ENCODE assay signal across 26 cellular contexts in the genomic region with DNA sequence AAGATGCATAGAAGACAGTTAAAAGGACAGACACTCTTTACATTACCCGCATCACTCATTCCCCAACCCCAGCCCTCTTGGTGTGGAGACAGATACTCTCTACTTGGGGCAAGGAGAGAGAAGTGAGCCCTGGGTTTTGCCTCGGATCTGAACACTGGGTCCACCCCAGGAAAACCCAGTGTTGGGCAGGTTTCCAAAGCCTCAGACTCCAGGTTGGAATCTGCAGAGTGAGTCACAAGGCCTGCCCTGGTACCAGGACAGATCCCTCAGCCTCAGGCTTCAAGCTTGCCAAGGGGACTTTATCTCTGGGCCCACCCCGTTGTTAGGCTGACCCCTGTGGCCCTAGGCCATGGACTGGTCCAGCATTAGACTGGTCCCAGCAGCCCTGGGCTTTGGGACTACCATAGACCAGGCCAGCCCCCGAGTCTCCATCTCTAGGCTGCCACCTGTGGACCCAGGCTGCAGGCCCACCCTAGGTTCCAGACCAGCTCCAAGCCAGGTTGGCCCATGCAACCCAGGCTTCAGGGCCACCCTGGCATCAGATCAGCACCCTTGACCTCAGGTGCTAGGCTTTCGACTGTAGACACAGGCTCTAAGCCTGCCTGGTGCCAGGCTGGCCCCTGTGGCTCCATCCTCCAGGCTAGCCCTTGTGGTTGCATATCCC.
A peak's percentile ranks its signal among the peaks of the same experiment; 100 is the strongest.
DNase-seq lines count a peak whose midpoint lies in the region; ATAC-seq and TF ChIP-seq lines count a peak whose summit lies in the region.
"Had no signal": no experiment of that assay in that cellular context is flagged by ENCODE, and none has a peak within 500 bp of the region (broad histone marks: within the 10 kb centered on the region; RNA-seq: fewer than 3 reads in every experiment).

No MANE protein-coding gene starts in this region.

- peaks cover 14% of the 10 kb centered on the region for H3K79me2 ChIP-seq in SK-N-SH (ENCODE audit: insufficient read depth)
- H3K79me2 ChIP-seq in smooth muscle cell (ENCODE audit: low read depth) = peaks cover 36% of the 10 kb centered on the region

- H3K27ac ChIP-seq in SK-N-SH (ENCODE audit: low read depth in 2 of 2, low read length in 1 of 2) (no peak overlapping the region), smooth muscle cell (ENCODE audit: low read depth) (peak overlapping the region; percentile 24)
- H3K27ac ChIP-seq: 22Rv1, epithelial cell of prostate, right atrium auricular region, stomach, transverse colon had no signal

- DNase-seq in SK-N-SH (no peak), WTC11 (ENCODE audit: low spot score) (no peak), fibroblast of peridontal ligament (ENCODE audit: extremely low read depth) (peak; percentile 17), smooth muscle cell (lab: John Stamatoyannopoulos, UW; ENCODE audit: unreplicated experiment) (no peak), NCI-H1417 treated with DMSO at 0.1 percent for 48 hours (lab: John Stamatoyannopoulos, UW) (no peak), ureter (ENCODE audit: low spot score) (no peak)
- DNase-seq: activated CD4-positive, alpha-beta T cell treated with anti-CD3 and anti-CD28 coated beads for 1 hour; activated CD8-positive, alpha-beta T cell treated with anti-CD3 and anti-CD28 coated beads, Interleukin-2, amount 10 ng/mL, durations not matched to agents 7 days and 5 days; activated T-cell treated with anti-CD3 and anti-CD28 coated beads, Interleukin-2, amount 50 U/mL, for 24 hours; amniotic stem cell; COR-L47; DND-41; left cardiac atrium; naive thymus-derived CD4-positive, alpha-beta T cell; NCI-H1930; OCI-M1; SHP77; stimulated activated CD4-positive, alpha-beta T cell treated with anti-CD3 and anti-CD28 coated beads, Interleukin-12 subunit alpha, Interleukin-12 subunit beta, amount 100 ng/mL, for 4 hours; stomach; transverse colon had no signal

- H3K4me1 ChIP-seq in SK-N-SH (ENCODE audit: control insufficient read depth in 1 of 2, insufficient read depth in 2 of 2, low read depth in 1 of 2, low read length in 1 of 2) (no peaks in the 10 kb centered on the region; a peak in 2 of 4 replicates), smooth muscle cell (ENCODE audit: low read depth) (no peaks in the 10 kb centered on the region)
- H3K4me1 ChIP-seq: HAP-1, right atrium auricular region, stomach, transverse colon had no signal

- no peak for TF ChIP-seq RAD21 in SK-N-SH (IDR thresholded peaks at IDR 0.05; ENCODE audit: low read length)

- H3K9me3 ChIP-seq in SK-N-SH = peaks cover 20% of the 10 kb centered on the region
- H3K9me3 ChIP-seq in smooth muscle cell (replicated peaks; ENCODE audit: low read depth) = peaks cover 7% of the 10 kb centered on the region
- H3K9me3 ChIP-seq: HAP-1 had no signal

- H3K36me3 Mint-ChIP-seq in WTC11 = peaks cover 37% of the 10 kb centered on the region
- H3K36me3 Mint-ChIP-seq: naive thymus-derived CD4-positive, alpha-beta T cell had no signal

- H3K4me3 Mint-ChIP-seq in WTC11 = no peak overlapping the region
- H3K4me3 Mint-ChIP-seq: activated CD8-positive, alpha-beta T cell treated with anti-CD3 and anti-CD28 coated beads, Interleukin-2, amount 10 ng/mL, durations not matched to agents 7 days and 5 days; activated T-cell treated with anti-CD3 and anti-CD28 coated beads, Interleukin-2, amount 50 U/mL, for 24 hours; naive thymus-derived CD4-positive, alpha-beta T cell had no signal

- POLR2A ChIA-PET in SK-N-SH (lab: Yijun Ruan, JAX) = no interaction called here
- POLR2A ChIA-PET in WTC11 (lab: Charles Lee) = no interaction called here

- no peaks in the 10 kb centered on the region for H3K27me3 ChIP-seq in SK-N-SH (ENCODE audit: insufficient read depth)
- no peaks in the 10 kb centered on the region for H3K27me3 ChIP-seq in smooth muscle cell (ENCODE audit: low read depth)
- H3K27me3 ChIP-seq: right atrium auricular region, stomach, transverse colon had no signal

- H3K4me1 Mint-ChIP-seq in WTC11 = peaks cover 14% of the 10 kb centered on the region
- H3K4me1 Mint-ChIP-seq: naive thymus-derived CD4-positive, alpha-beta T cell had no signal

- peaks cover 5 to 19% of the 10 kb centered on the region in 2 experiments for H3K36me3 ChIP-seq in SK-N-SH (replicated peaks in 1 of 2; ENCODE audit: control insufficient read depth in 1 of 2, insufficient read depth in 2 of 2, low read length in 1 of 2)
- peaks cover 3% of the 10 kb centered on the region for H3K36me3 ChIP-seq in smooth muscle cell (ENCODE audit: low read depth)
- H3K36me3 ChIP-seq: HAP-1, right atrium auricular region, stomach, transverse colon had no signal

- no peak overlapping the region for H3K4me2 ChIP-seq in SK-N-SH
- H3K4me2 ChIP-seq in smooth muscle cell = no peak overlapping the region

- peaks cover 37% of the 10 kb centered on the region for H3K9me3 Mint-ChIP-seq in WTC11

- H3K4me3 ChIP-seq in SK-N-SH (ENCODE audit: low read depth in 2 of 2, low read length in 1 of 2) (no peak overlapping the region), smooth muscle cell (no peak overlapping the region)
- H3K4me3 ChIP-seq: HAP-1, right atrium auricular region, stomach, transverse colon had no signal

- H3K9ac ChIP-seq in SK-N-SH = no peak overlapping the region
- no peak overlapping the region for H3K9ac ChIP-seq in smooth muscle cell (ENCODE audit: low read depth)

- ATAC-seq in SK-N-SH treated with all-trans-retinoic acid at 6 μM for 48 hours (no peak), WTC11 (no peak), HG02884 (IDR thresholded peaks at IDR 0.05; ENCODE audit: unreplicated experiment) (no peak)
- ATAC-seq: activated CD8-positive, alpha-beta T cell treated with anti-CD3 and anti-CD28 coated beads, Interleukin-2, amount 10 ng/mL, durations not matched to agents 7 days and 5 days; left cardiac atrium; naive thymus-derived CD4-positive, alpha-beta T cell had no signal

- peaks cover 28% of the 10 kb centered on the region for H3K27me3 Mint-ChIP-seq in WTC11 (ENCODE audit: low read depth)
- H3K27me3 Mint-ChIP-seq: activated T-cell treated with anti-CD3 and anti-CD28 coated beads, Interleukin-2, amount 50 U/mL, for 24 hours; naive thymus-derived CD4-positive, alpha-beta T cell had no signal

- H2AFZ ChIP-seq in SK-N-SH (ENCODE audit: low read depth) (no peak overlapping the region), smooth muscle cell (ENCODE audit: low read depth) (no peak overlapping the region)

- WGBS in SK-N-SH (ENCODE audit: low lambda C conversion rate) = 67% methylated on average over 4 of the region's 5 CpGs
- 89% methylated on average over 5 of the region's 5 CpGs for WGBS in smooth muscle cell (ENCODE audit: low lambda C conversion rate)

- no peaks in the 10 kb centered on the region for H3K9me2 ChIP-seq in SK-N-SH

- H4K20me1 ChIP-seq in SK-N-SH (ENCODE audit: insufficient read depth) = no peaks in the 10 kb centered on the region
- no peaks in the 10 kb centered on the region for H4K20me1 ChIP-seq in smooth muscle cell (ENCODE audit: low read depth)

- H3F3A ChIP-seq in SK-N-SH (replicated peaks; ENCODE audit: insufficient read depth) (peaks cover 16% of the 10 kb centered on the region), smooth muscle cell (ENCODE audit: low read depth) (no peaks in the 10 kb centered on the region)

- TF ChIP-seq EP300 in SK-N-SH (IDR thresholded peaks at IDR 0.05; ENCODE audit: borderline replicate concordance in 1 of 2, low read depth in 1 of 2, low read length in 1 of 2) = no peak

- TF ChIP-seq CTCF in SK-N-SH (IDR thresholded peaks at IDR 0.05) = no peak
- TF ChIP-seq CTCF in WTC11 (IDR thresholded peaks at IDR 0.05) = no peak
- TF ChIP-seq CTCF in smooth muscle cell (IDR thresholded peaks at IDR 0.05; ENCODE audit: borderline replicate concordance, insufficient read depth, poor library complexity, severe bottlenecking) = no peak

- H3K27ac Mint-ChIP-seq in WTC11 = no peak overlapping the region
- H3K27ac Mint-ChIP-seq: activated CD8-positive, alpha-beta T cell treated with anti-CD3 and anti-CD28 coated beads, Interleukin-2, amount 10 ng/mL, durations not matched to agents 7 days and 5 days; activated T-cell treated with anti-CD3 and anti-CD28 coated beads, Interleukin-2, amount 50 U/mL, for 24 hours; naive thymus-derived CD4-positive, alpha-beta T cell had no signal

- CTCF ChIA-PET in SK-N-SH (lab: Yijun Ruan, JAX) = no interaction called here
- CTCF ChIA-PET in WTC11 (lab: Charles Lee) = no interaction called here

TF ChIP-seq in SK-N-SH, 30 proteins besides CTCF, POLR2A, EP300 and RAD21:
- no peak for TF ChIP-seq POLR2AphosphoS5 (IDR thresholded peaks at IDR 0.05; ENCODE audit: low read depth, low read length)
- TF ChIP-seq NFIC (IDR thresholded peaks at IDR 0.05; ENCODE audit: borderline replicate concordance) = peak; percentile 9; the same call in 1 of the 2 replicates

TF ChIP-seq in SK-N-SH treated with all-trans-retinoic acid at 6 μM for 48 hours, 23 proteins besides CTCF, POLR2A, EP300 and RAD21 (continues in another document):
- TF ChIP-seq TCF4 (CRISPR knock-in tag; IDR thresholded peaks at IDR 0.05; ENCODE audit: borderline replicate concordance) = no peak
- TF ChIP-seq ZNF565 (CRISPR knock-in tag; conservative IDR thresholded peaks at IDR 0.05; ENCODE audit: low read depth) = no peak

TF ChIP-seq in WTC11, 78 proteins besides CTCF, POLR2A, EP300 and RAD21:
- no peak for TF ChIP-seq ZNF317 (CRISPR knock-in tag; IDR thresholded peaks at IDR 0.05; ENCODE audit: borderline replicate concordance, low read depth)
- TF ChIP-seq, protein P1, sequence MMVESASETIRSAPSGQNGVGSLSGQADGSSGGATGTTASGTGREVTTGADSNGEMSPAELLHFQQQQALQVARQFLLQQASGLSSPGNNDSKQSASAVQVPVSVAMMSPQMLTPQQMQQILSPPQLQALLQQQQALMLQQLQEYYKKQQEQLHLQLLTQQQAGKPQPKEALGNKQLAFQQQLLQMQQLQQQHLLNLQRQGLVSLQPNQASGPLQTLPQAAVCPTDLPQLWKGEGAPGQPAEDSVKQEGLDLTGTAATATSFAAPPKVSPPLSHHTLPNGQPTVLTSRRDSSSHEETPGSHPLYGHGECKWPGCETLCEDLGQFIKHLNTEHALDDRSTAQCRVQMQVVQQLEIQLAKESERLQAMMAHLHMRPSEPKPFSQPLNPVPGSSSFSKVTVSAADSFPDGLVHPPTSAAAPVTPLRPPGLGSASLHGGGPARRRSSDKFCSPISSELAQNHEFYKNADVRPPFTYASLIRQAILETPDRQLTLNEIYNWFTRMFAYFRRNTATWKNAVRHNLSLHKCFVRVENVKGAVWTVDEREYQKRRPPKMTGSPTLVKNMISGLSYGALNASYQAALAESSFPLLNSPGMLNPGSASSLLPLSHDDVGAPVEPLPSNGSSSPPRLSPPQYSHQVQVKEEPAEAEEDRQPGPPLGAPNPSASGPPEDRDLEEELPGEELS (CRISPR knock-in tag; IDR thresholded peaks at IDR 0.05) = 0 out of 2 replicates have a peak, but pooled peaks have one; percentile 20
